ENCODE assay signal across 11 cellular contexts in genomic region chr11:121478226-121478894, GRCh38. TPM values are rescaled to one million over a fixed set of nuclear protein-coding genes. Genes with fewer than 3 reads are reported as not detected.
A peak's percentile ranks its signal among the peaks of the same experiment; 100 is the strongest.
DNase-seq lines count a peak whose midpoint lies in the region; ATAC-seq, FAIRE-seq and TF ChIP-seq lines count a peak whose summit lies in the region.
"Had no signal": no experiment of that assay in that cellular context is flagged by ENCODE, and none has a peak within 500 bp of the region (broad histone marks: within the 10 kb centered on the region; RNA-seq: fewer than 3 reads in every experiment).

No MANE protein-coding gene starts in this region.

- intact Hi-C loops in prostate gland (cut with DNase I), result no loop called here

- FAIRE-seq in GM19239 (lab: Jason Lieb, UNC), result no peak

- H3K9me2 ChIP-seq in GM23338 (ENCODE audit: insufficient read depth), result no peaks in the 10 kb centered on the region

- no peaks in the 10 kb centered on the region for H3K9me3 Mint-ChIP-seq in GM23338
- H3K9me3 Mint-ChIP-seq: activated T-helper 1 cell treated with anti-CD3 and anti-CD28 coated beads, Interleukin-12 subunit alpha, Interleukin-12 subunit beta, Interleukin-2, Interleukin-4 antibody, amounts not matched to agents 30 ng/mL and 10 ng/mL and 1 ng/mL, durations not matched to agents 14 hours and 24 hours and 36 hours had no signal

- peaks cover 51% of the 10 kb centered on the region for H3K79me2 ChIP-seq in GM23338 (replicated peaks; ENCODE audit: insufficient read depth)

- no peak for TF ChIP-seq CTCF in GM23338 (conservative IDR thresholded peaks at IDR 0.05; ENCODE audit: low read depth in 2 of 2)
- TF ChIP-seq CTCF in prostate gland (IDR thresholded peaks at IDR 0.05), result peak in 1 of 4 experiments; percentile 4

- H3K27me3 Mint-ChIP-seq in GM23338 (ENCODE audit: insufficient read depth, low read depth, poor library complexity), result peaks cover 8% of the 10 kb centered on the region

- H3K4me1 ChIP-seq in GM23338 (ENCODE audit: insufficient read depth) (peaks cover 53% of the 10 kb centered on the region), iPS-15b (ENCODE audit: control insufficient read depth, insufficient read depth, low read length) (peaks cover 27% of the 10 kb centered on the region), prostate gland (replicated peaks) (peaks cover 30% of the 10 kb centered on the region)
- H3K4me1 ChIP-seq: right atrium auricular region had no signal

- TF ChIP-seq POLR2A in prostate gland (IDR thresholded peaks at IDR 0.05), result no peak

- H3K4me2 ChIP-seq in GM23338, result peak overlapping the region; percentile 50; the same call in 1 of the 2 replicates

- peaks cover 24% of the 10 kb centered on the region for H3F3A ChIP-seq in GM23338 (replicated peaks; ENCODE audit: low read depth)

- DNase-seq in GM23338 (ENCODE audit: low spot score) (no peak), NCI-H526 treated with DMSO at 0.1 percent for 48 hours (lab: John Stamatoyannopoulos, UW) (peak; percentile 72), prostate gland (ENCODE audit: low spot score) (peak; percentile 80), GM19239 (ENCODE audit: insufficient read length, low spot score) (no peak), DMS153 (lab: John Stamatoyannopoulos, UW) (no peak)
- DNase-seq: NCI-H524 treated with DMSO at 0.1 percent for 48 hours, SHP77 treated with DMSO at 0.1 percent for 48 hours had no signal

- H3K27ac ChIP-seq in GM23338 (ENCODE audit: low read depth), result peak overlapping the region; percentile 85
- H3K27ac ChIP-seq in prostate gland, result peak overlapping the region; percentile 61 to 71
- H3K27ac ChIP-seq: right atrium auricular region had no signal

- peak overlapping the region; percentile 29 for H3K9ac ChIP-seq in iPS-15b (ENCODE audit: low read depth, low read length)

- ATAC-seq in GM23338, result no peak
- ATAC-seq in HG02884 (IDR thresholded peaks at IDR 0.05; ENCODE audit: unreplicated experiment), result no peak

- peaks cover 22% of the 10 kb centered on the region for H3K36me3 Mint-ChIP-seq in GM23338 (ENCODE audit: low read depth)

- H4K20me1 ChIP-seq in GM23338 (replicated peaks; ENCODE audit: insufficient read depth), result peaks cover 4% of the 10 kb centered on the region

- H3K27ac Mint-ChIP-seq in GM23338, result peak overlapping the region; percentile 86
- H3K27ac Mint-ChIP-seq: activated T-helper 1 cell treated with anti-CD3 and anti-CD28 coated beads, Interleukin-12 subunit alpha, Interleukin-12 subunit beta, Interleukin-2, Interleukin-4 antibody, amounts not matched to agents 30 ng/mL and 10 ng/mL and 1 ng/mL, durations not matched to agents 14 hours and 24 hours and 36 hours had no signal

- WGBS in prostate gland, result 71% methylated on average over 18 of the region's 18 CpGs

- H2AFZ ChIP-seq in GM23338, result no peak overlapping the region

- H3K9me3 ChIP-seq in iPS-15b (ENCODE audit: control insufficient read depth, insufficient read depth, low read length), result no peaks in the 10 kb centered on the region
- no peaks in the 10 kb centered on the region for H3K9me3 ChIP-seq in prostate gland
- H3K9me3 ChIP-seq: right atrium auricular region had no signal

- H3K4me3 ChIP-seq in GM23338 (peak overlapping the region; percentile 35; the same call in 1 of the 2 replicates), iPS-15b (ENCODE audit: low read depth, low read length) (peak overlapping the region; percentile 24), prostate gland (no peak overlapping the region)
- H3K4me3 ChIP-seq: right atrium auricular region had no signal

- no peaks in the 10 kb centered on the region for H3K36me3 ChIP-seq in GM23338 (ENCODE audit: insufficient read depth)
- no peaks in the 10 kb centered on the region for H3K36me3 ChIP-seq in iPS-15b (ENCODE audit: control insufficient read depth, insufficient read depth, low read length)
- H3K36me3 ChIP-seq in prostate gland, result no peaks in the 10 kb centered on the region
- H3K36me3 ChIP-seq: right atrium auricular region had no signal

- H3K4me3 Mint-ChIP-seq in GM23338, result peak overlapping the region; percentile 49; the same call in 2 of the 3 replicates
- H3K4me3 Mint-ChIP-seq: activated T-helper 1 cell treated with anti-CD3 and anti-CD28 coated beads, Interleukin-12 subunit alpha, Interleukin-12 subunit beta, Interleukin-2, Interleukin-4 antibody, amounts not matched to agents 30 ng/mL and 10 ng/mL and 1 ng/mL, durations not matched to agents 14 hours and 24 hours and 36 hours had no signal

- H3K27me3 ChIP-seq in GM23338 (ENCODE audit: insufficient read depth) (no peaks in the 10 kb centered on the region), iPS-15b (ENCODE audit: control insufficient read depth, insufficient read depth, low read length) (no peaks in the 10 kb centered on the region), prostate gland (replicated peaks; ENCODE audit: insufficient read depth) (no peaks in the 10 kb centered on the region)
- H3K27me3 ChIP-seq: right atrium auricular region had no signal

- peaks cover 67% of the 10 kb centered on the region for H3K4me1 Mint-ChIP-seq in GM23338

TF ChIP-seq in GM23338, 12 proteins besides CTCF, POLR2A, EP300 and RAD21 (continues in another document):
- TF ChIP-seq EZH2phosphoT487 (IDR thresholded peaks at IDR 0.05; ENCODE audit: unreplicated experiment), result no peak
- no peak for TF ChIP-seq ZNF331 (CRISPR knock-in tag; IDR thresholded peaks at IDR 0.05; ENCODE audit: low read depth)
- TF ChIP-seq JUNB (IDR thresholded peaks at IDR 0.05; ENCODE audit: unreplicated experiment), result no peak
- no peak for TF ChIP-seq POLR2AphosphoS5 (IDR thresholded peaks at IDR 0.05; ENCODE audit: low read depth)
- no peak for TF ChIP-seq ETS1 (IDR thresholded peaks at IDR 0.05)
- TF ChIP-seq, protein P1, sequence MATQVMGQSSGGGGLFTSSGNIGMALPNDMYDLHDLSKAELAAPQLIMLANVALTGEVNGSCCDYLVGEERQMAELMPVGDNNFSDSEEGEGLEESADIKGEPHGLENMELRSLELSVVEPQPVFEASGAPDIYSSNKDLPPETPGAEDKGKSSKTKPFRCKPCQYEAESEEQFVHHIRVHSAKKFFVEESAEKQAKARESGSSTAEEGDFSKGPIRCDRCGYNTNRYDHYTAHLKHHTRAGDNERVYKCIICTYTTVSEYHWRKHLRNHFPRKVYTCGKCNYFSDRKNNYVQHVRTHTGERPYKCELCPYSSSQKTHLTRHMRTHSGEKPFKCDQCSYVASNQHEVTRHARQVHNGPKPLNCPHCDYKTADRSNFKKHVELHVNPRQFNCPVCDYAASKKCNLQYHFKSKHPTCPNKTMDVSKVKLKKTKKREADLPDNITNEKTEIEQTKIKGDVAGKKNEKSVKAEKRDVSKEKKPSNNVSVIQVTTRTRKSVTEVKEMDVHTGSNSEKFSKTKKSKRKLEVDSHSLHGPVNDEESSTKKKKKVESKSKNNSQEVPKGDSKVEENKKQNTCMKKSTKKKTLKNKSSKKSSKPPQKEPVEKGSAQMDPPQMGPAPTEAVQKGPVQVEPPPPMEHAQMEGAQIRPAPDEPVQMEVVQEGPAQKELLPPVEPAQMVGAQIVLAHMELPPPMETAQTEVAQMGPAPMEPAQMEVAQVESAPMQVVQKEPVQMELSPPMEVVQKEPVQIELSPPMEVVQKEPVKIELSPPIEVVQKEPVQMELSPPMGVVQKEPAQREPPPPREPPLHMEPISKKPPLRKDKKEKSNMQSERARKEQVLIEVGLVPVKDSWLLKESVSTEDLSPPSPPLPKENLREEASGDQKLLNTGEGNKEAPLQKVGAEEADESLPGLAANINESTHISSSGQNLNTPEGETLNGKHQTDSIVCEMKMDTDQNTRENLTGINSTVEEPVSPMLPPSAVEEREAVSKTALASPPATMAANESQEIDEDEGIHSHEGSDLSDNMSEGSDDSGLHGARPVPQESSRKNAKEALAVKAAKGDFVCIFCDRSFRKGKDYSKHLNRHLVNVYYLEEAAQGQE (IDR thresholded peaks at IDR 0.05; ENCODE audit: unreplicated experiment), result no peak
- TF ChIP-seq CREB1 (CRISPR knock-in tag; IDR thresholded peaks at IDR 0.05; ENCODE audit: low read depth), result no peak
- no peak for TF ChIP-seq NANOG (IDR thresholded peaks at IDR 0.05; ENCODE audit: borderline replicate concordance)
- TF ChIP-seq ZNF114 (CRISPR knock-in tag; IDR thresholded peaks at IDR 0.05), result no peak
- TF ChIP-seq EZH2 (IDR thresholded peaks at IDR 0.05; ENCODE audit: low read depth, unreplicated experiment), result no peak
- no peak for TF ChIP-seq STAT1 (IDR thresholded peaks at IDR 0.05; ENCODE audit: unreplicated experiment)

RNA-seq across cellular contexts. Expression of gene SORL1, which starts 26.2 kb away (rescaled TPM):
- total RNA-seq in GM23338 (2014; rRNA removed; shearing (Covaris generic)), result 78.3 and 78.8 TPM in 2 replicates
- 20.1 and 23.0 TPM in 2 replicates for polyA plus RNA-seq in GM23338 (2016; fragmentation: Nextera tagmentation; extraction: Ambion mirVana)
- total RNA-seq in prostate gland, result 10 to 100 TPM; 77.4 to 97.6 TPM

Comparison
In these comparisons a context has a peak if more than half of its experiments do, and no peak if none do; other contexts are left out.
1. DNase-seq: peak in NCI-H526 treated with DMSO at 0.1 percent for 48 hours (single experiment) and prostate gland (single experiment); none in GM23338 (single experiment), GM19239 (single experiment) and DMS153 (single experiment).
2. H3K4me3 ChIP-seq: peak in GM23338 (single experiment) and iPS-15b (single experiment); none in prostate gland (0 of 2).